1 cellular context compared by ENCODE assay signal in the genomic region with DNA sequence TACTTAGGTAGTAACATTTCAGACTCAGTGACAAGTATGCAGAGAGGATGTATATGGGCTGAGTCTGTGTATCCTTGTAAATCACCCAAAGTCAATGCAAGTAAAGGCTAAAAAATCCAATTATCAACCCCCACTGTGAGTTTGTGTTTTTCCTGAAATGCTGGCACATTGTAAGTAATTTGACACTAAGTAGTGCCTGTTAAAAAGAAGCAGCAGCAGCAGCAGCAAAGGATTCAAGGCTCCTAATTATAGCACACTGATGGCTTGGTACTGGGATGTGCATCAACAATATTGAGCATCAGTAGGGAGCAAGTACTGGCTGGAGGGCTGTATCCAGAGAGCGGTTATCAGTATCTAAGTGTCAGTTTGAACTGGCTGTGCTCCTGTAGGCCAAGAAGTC.
A peak's percentile ranks its signal among the peaks of the same experiment; 100 is the strongest.
TF ChIP-seq lines count a peak whose summit lies in the region.

No MANE protein-coding gene starts in this region.

TF ChIP-seq in HEK293, 187 proteins besides CTCF, POLR2A, EP300 and RAD21 (continued from another document):
- TF ChIP-seq, protein P1, sequence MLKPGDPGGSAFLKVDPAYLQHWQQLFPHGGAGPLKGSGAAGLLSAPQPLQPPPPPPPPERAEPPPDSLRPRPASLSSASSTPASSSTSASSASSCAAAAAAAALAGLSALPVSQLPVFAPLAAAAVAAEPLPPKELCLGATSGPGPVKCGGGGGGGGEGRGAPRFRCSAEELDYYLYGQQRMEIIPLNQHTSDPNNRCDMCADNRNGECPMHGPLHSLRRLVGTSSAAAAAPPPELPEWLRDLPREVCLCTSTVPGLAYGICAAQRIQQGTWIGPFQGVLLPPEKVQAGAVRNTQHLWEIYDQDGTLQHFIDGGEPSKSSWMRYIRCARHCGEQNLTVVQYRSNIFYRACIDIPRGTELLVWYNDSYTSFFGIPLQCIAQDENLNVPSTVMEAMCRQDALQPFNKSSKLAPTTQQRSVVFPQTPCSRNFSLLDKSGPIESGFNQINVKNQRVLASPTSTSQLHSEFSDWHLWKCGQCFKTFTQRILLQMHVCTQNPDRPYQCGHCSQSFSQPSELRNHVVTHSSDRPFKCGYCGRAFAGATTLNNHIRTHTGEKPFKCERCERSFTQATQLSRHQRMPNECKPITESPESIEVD (tag by site-specific recombination; IDR thresholded peaks at IDR 0.05) = peak; percentile 63
- no peak for TF ChIP-seq ZNF530 (tag by site-specific recombination; IDR thresholded peaks at IDR 0.05; ENCODE audit: low read depth)
